ENCODE assay signal across 13 cellular contexts in genomic region chr17:47935961-47936360, GRCh38. TPM values are rescaled to one million over a fixed set of nuclear protein-coding genes. Genes with fewer than 3 reads are reported as not detected.
DNase-seq lines count a peak whose midpoint lies in the region; ATAC-seq, FAIRE-seq and TF ChIP-seq lines count a peak whose summit lies in the region.
"Had no signal": no experiment of that assay in that cellular context is flagged by ENCODE, and none has a peak within 500 bp of the region (broad histone marks: within the 10 kb centered on the region; RNA-seq: fewer than 3 reads in every experiment).

No MANE protein-coding gene starts in this region.

- H3K18ac ChIP-seq in H1 (ENCODE audit: extremely low read depth, low read length) = no peak overlapping the region

- ATAC-seq in PC-3 (peak; percentile 78), omental fat pad (ENCODE audit: low FRiP score) (peak; percentile 54), left ventricle myocardium superior (no peak)
- no peak for ATAC-seq in stimulated activated naive CD8-positive, alpha-beta T cell treated with anti-CD3 and anti-CD28 coated beads, Interleukin-15, amount 100 ng/mL, for 72 hours

- BruUV-seq in PC-3 (replicated peaks; lab: Mats Ljungman, UMichigan) = no TSS peak

- no peak overlapping the region for H3K14ac ChIP-seq in H1 (ENCODE audit: insufficient read length)

- H3K27ac Mint-ChIP-seq in stimulated activated naive CD8-positive, alpha-beta T cell treated with anti-CD3 and anti-CD28 coated beads, Interleukin-15, amount 100 ng/mL, for 72 hours = no peak overlapping the region

- CTCF ChIA-PET in PC-3 (lab: Charles Lee) (no interaction called here), H1 (lab: Charles Lee; ENCODE audit: partially characterized antibody) (interaction anchor here (0.5 to 28.0 kb wide), 7 partner anchors 8 to 292 kb away, joined by 3 to 1010 read pairs (median 3); partner anchors contain the start of genes CDK5RAP3 and PRR15L)

- H3K9me2 ChIP-seq in PC-3 (replicated peaks; ENCODE audit: low read length) = no peaks in the 10 kb centered on the region

- H3K4me3 Mint-ChIP-seq in stimulated activated naive CD8-positive, alpha-beta T cell treated with anti-CD3 and anti-CD28 coated beads, Interleukin-15, amount 100 ng/mL, for 72 hours = no peak overlapping the region

- H3K4me3 ChIP-seq in PC-3 (ENCODE audit: low read length) (no peak overlapping the region), H1 (ENCODE audit: extremely low read depth in 1 of 4, insufficient read depth in 2 of 4, low read depth in 3 of 4, low read length in 4 of 4) (no peak overlapping the region)
- H3K4me3 ChIP-seq: coronary artery had no signal

- H3K36me3 ChIP-seq in PC-3 (ENCODE audit: low read depth, low read length) (no peaks in the 10 kb centered on the region), H1 (ENCODE audit: control insufficient read depth in 2 of 4, insufficient read depth in 4 of 4, low read length in 3 of 4) (no peaks in the 10 kb centered on the region)

- no peak for TF ChIP-seq EP300 in H1 (IDR thresholded peaks at IDR 0.05; ENCODE audit: borderline replicate concordance in 1 of 2, low read depth in 2 of 2, low read length in 2 of 2)

- H2AK5ac ChIP-seq in H1 (ENCODE audit: low read depth, low read length) = no peak overlapping the region

- DNase-seq in ELR (ENCODE audit: low read depth) = peak; percentile 95
- DNase-seq in PC-3 = peak; percentile 89
- DNase-seq in H1 (ENCODE audit: low read depth in 1 of 2, low spot score in 2 of 2) = no peak
- DNase-seq in omental fat pad (ENCODE audit: low spot score) = no peak
- no peak for DNase-seq in left ventricle myocardium superior
- DNase-seq in stimulated activated CD4-positive, alpha-beta T cell treated with anti-CD3 and anti-CD28 coated beads, Interleukin-15, amount 100 ng/mL, for 24 hours = no peak
- no peak for DNase-seq in NCI-H187 treated with DMSO at 0.1 percent for 48 hours (lab: John Stamatoyannopoulos, UW)
- DNase-seq in stimulated activated naive CD8-positive, alpha-beta T cell treated with anti-CD3 and anti-CD28 coated beads, Interleukin-15, amount 100 ng/mL, for 72 hours = no peak
- DNase-seq: activated CD4-positive, alpha-beta T cell treated with anti-CD3 and anti-CD28 coated beads for 48 hours; activated gamma-delta T cell; SHP77; stimulated activated CD8-positive, alpha-beta memory T cell treated with anti-CD3 and anti-CD28 coated beads, Interleukin-4, amount 100 ng/mL, for 48 hours had no signal

- no peak overlapping the region for H2BK120ac ChIP-seq in H1 (replicated peaks; ENCODE audit: low read depth, low read length)

- no peak for TF ChIP-seq POLR2A in H1 (IDR thresholded peaks at IDR 0.05; ENCODE audit: control extremely low read depth in 1 of 2, low read depth in 2 of 2, low read length in 2 of 2)

- H4K8ac ChIP-seq in H1 (ENCODE audit: extremely low read depth, insufficient read depth, low read length) = no peak overlapping the region

- H3K79me2 ChIP-seq in PC-3 (ENCODE audit: low read length) = no peaks in the 10 kb centered on the region
- H3K79me2 ChIP-seq in H1 (ENCODE audit: control insufficient read depth in 1 of 2, insufficient read depth in 2 of 2, low read length in 2 of 2) = no peaks in the 10 kb centered on the region

- no peak overlapping the region for H2BK5ac ChIP-seq in H1 (ENCODE audit: low read depth, low read length)

- peaks cover 3% of the 10 kb centered on the region in 2 donors for H3K9me3 Mint-ChIP-seq in stimulated activated naive CD8-positive, alpha-beta T cell treated with anti-CD3 and anti-CD28 coated beads, Interleukin-15, amount 100 ng/mL, for 72 hours

- no peak overlapping the region for H4K5ac ChIP-seq in H1 (ENCODE audit: insufficient read length, low read depth, low read length)

- H3K9me3 ChIP-seq in PC-3 (ENCODE audit: low read length) (no peaks in the 10 kb centered on the region), H1 (ENCODE audit: insufficient read depth in 2 of 2, low read depth in 1 of 2, low read length in 1 of 2) (no peaks in the 10 kb centered on the region)

- no peak overlapping the region for H4K91ac ChIP-seq in H1 (replicated peaks; ENCODE audit: insufficient read length, low read length)

- no peak overlapping the region for H3K56ac ChIP-seq in H1 (replicated peaks; ENCODE audit: insufficient read length, low read depth, low read length)

- no peak for FAIRE-seq in H1 (lab: Jason Lieb, UNC)

- TF ChIP-seq CTCF in PC-3 (conservative IDR thresholded peaks at IDR 0.05; ENCODE audit: low read depth, low read length) = no peak
- no peak for TF ChIP-seq CTCF in H1 (IDR thresholded peaks at IDR 0.05; ENCODE audit: control extremely low read depth in 1 of 3, insufficient read depth in 1 of 3, low read depth in 1 of 3, low read length in 3 of 3)
- TF ChIP-seq CTCF in omental fat pad (IDR thresholded peaks at IDR 0.05) = no peak

- H3K79me1 ChIP-seq in H1 (ENCODE audit: low read depth, low read length) = no peaks in the 10 kb centered on the region

- no peak overlapping the region for H3K4ac ChIP-seq in H1 (replicated peaks; ENCODE audit: insufficient read length, low read depth, low read length)

- H3K4me2 ChIP-seq in PC-3 (ENCODE audit: low read length) = peak overlapping the region; percentile 20
- H3K4me2 ChIP-seq in H1 (ENCODE audit: insufficient read depth in 1 of 2, low read depth in 2 of 2, low read length in 2 of 2) = no peak overlapping the region

- no peak overlapping the region for H3K27ac ChIP-seq in PC-3 (ENCODE audit: low read length)
- H3K27ac ChIP-seq in H1 (ENCODE audit: low read depth, low read length) = no peak overlapping the region
- H3K27ac ChIP-seq: coronary artery had no signal

- H3K9ac ChIP-seq in PC-3 (ENCODE audit: low read length) = no peak overlapping the region
- H3K9ac ChIP-seq in H1 (replicated peaks in 1 of 4; ENCODE audit: extremely low read depth in 1 of 4, low read depth in 3 of 4, low read length in 3 of 4) = no peak overlapping the region

- no peaks in the 10 kb centered on the region for H3K27me3 ChIP-seq in PC-3 (ENCODE audit: low read length)
- H3K27me3 ChIP-seq in H1 (replicated peaks in 1 of 4; ENCODE audit: control insufficient read depth in 3 of 4, extremely low read depth in 1 of 4, insufficient read depth in 3 of 4, low read length in 3 of 4) = peaks cover 0 to 10% (median 6%) of the 10 kb centered on the region in 4 experiments; a peak in 5 of 7 replicates

- H3F3A ChIP-seq in PC-3 (ENCODE audit: low read length, unreplicated experiment) = no peaks in the 10 kb centered on the region

- peaks cover 28% of the 10 kb centered on the region for H3K4me1 Mint-ChIP-seq in stimulated activated naive CD8-positive, alpha-beta T cell treated with anti-CD3 and anti-CD28 coated beads, Interleukin-15, amount 100 ng/mL, for 72 hours

- H2AFZ ChIP-seq in PC-3 (ENCODE audit: low read length) (0 out of 2 replicates have a peak overlapping the region, but pooled peaks have one; percentile 1), H1 (ENCODE audit: low read length) (no peak overlapping the region)

- no peaks in the 10 kb centered on the region for H4K20me1 ChIP-seq in PC-3 (ENCODE audit: low read length)
- H4K20me1 ChIP-seq in H1 (replicated peaks in 1 of 2; ENCODE audit: control insufficient read depth in 1 of 2, insufficient read depth in 2 of 2, low read length in 2 of 2) = no peaks in the 10 kb centered on the region

- intact Hi-C loops in PC-3 (cut with micrococcal nuclease) (no loop called here), left ventricle myocardium superior (cut with micrococcal nuclease) (no loop called here)

- 91% methylated on average over 5 of the region's 5 CpGs; no CpG with 5 or more reads in 1 of the 2 experiments for WGBS in H1 (ENCODE audit: extremely low coverage in 1 of 2, insufficient coverage in 1 of 2, insufficient read length in 1 of 2, insufficient replicate concordance in 2 of 2, low coverage in 1 of 2, low lambda C conversion rate in 2 of 2, missing lambda C conversion rate in 1 of 2), 2 experiments

- 0 out of 2 replicates have a peak overlapping the region, but pooled peaks have one; percentile 17 for H2BK12ac ChIP-seq in H1 (ENCODE audit: low read depth, low read length)

- peaks cover 29% of the 10 kb centered on the region for H3K4me1 ChIP-seq in PC-3 (ENCODE audit: insufficient read depth, low read length)
- H3K4me1 ChIP-seq in H1 (replicated peaks in 1 of 4; ENCODE audit: control insufficient read depth in 3 of 4, insufficient read depth in 4 of 4, low read length in 3 of 4) = no peaks in the 10 kb centered on the region

- no peak overlapping the region for H2BK15ac ChIP-seq in H1 (ENCODE audit: low read length)

- no peak for TF ChIP-seq RAD21 in H1 (IDR thresholded peaks at IDR 0.05 in 1 of 2, conservative IDR thresholded peaks at IDR 0.05 in 1 of 2; ENCODE audit: low read depth in 2 of 2, low read length in 2 of 2)

- H3K23me2 ChIP-seq in H1 (ENCODE audit: low read depth, low read length) = peaks cover 3% of the 10 kb centered on the region; the same call in 1 of the 2 replicates

- POLR2A ChIA-PET in PC-3 (lab: Charles Lee; ENCODE audit: unreplicated experiment) = no interaction called here
- POLR2A ChIA-PET in H1 (lab: Charles Lee; ENCODE audit: partially characterized antibody) = interaction anchor here (1.8 kb wide), 1 partner anchor 9 kb away, joined by 6 read pairs; no protein-coding TSS in a partner anchor

- H3K23ac ChIP-seq in H1 (ENCODE audit: insufficient read length) = no peak overlapping the region

- no peak overlapping the region for H2BK20ac ChIP-seq in H1 (ENCODE audit: low read length)

- no peaks in the 10 kb centered on the region for H3K27me3 Mint-ChIP-seq in stimulated activated naive CD8-positive, alpha-beta T cell treated with anti-CD3 and anti-CD28 coated beads, Interleukin-15, amount 100 ng/mL, for 72 hours

RNA-seq across cellular contexts. Expression of gene PNPO, which starts 5.4 kb away (rescaled TPM):
- total RNA-seq in PC-3 (2014; rRNA removed) (49.8 and 57.5 TPM in 2 replicates), omental fat pad (10 to 100 TPM; 20.1 to 39.7 (median 30.8) TPM), left ventricle myocardium superior (31.3 TPM)
- total RNA-seq in H1 (2021; fragmentation: NEBNext Ultra II Directional; extraction: Animal tissue kit (Norgen Biotek cat#: 25700)) = 7.0 and 8.8 TPM in 2 replicates
- polyA plus RNA-seq in H1 (2011; rRNA removed) = 7.5 and 8.1 TPM in 2 replicates
- polyA plus RNA-seq in H1 (2011; cell fraction: cytosol; rRNA removed) = 7.3 TPM
- 4.6 TPM for polyA plus RNA-seq in H1 (2011; cell fraction: nucleus; rRNA removed)
- 3.2 to 5.9 TPM (median 5.0 TPM) in 4 replicates for polyA plus RNA-seq in H1 (2012, experiment 1 of 2)
- 4.7 TPM for polyA plus RNA-seq in H1 (2012, experiment 2 of 2)
- 5.1 TPM for polyA plus RNA-seq in H1 (2013, experiment 1 of 2)
- polyA plus RNA-seq in H1 (2013, experiment 2 of 2) = 5.1 TPM
- polyA minus RNA-seq in H1 (2011; rRNA and poly(A)+ RNA removed) = 10.6 and 10.7 TPM in 2 replicates
- 6.8 TPM for polyA minus RNA-seq in H1 (2011; cell fraction: cytosol; rRNA and poly(A)+ RNA removed)
- 5.2 TPM for polyA minus RNA-seq in H1 (2011; cell fraction: nucleus; rRNA and poly(A)+ RNA removed)

RNA-seq across cellular contexts. Expression of gene PRR15L, which starts 21.7 kb away (rescaled TPM):
- total RNA-seq in PC-3 (2014; rRNA removed) (3.8 and 6.0 TPM in 2 replicates), omental fat pad (1 to 10 TPM in 2 of 4 donors, not detected in 2; 2.4 to 6.6 TPM), left ventricle myocardium superior (not detected)
- 0.26 and 0.34 TPM in 2 replicates for total RNA-seq in H1 (2021; fragmentation: NEBNext Ultra II Directional; extraction: Animal tissue kit (Norgen Biotek cat#: 25700))
- polyA plus RNA-seq in H1 (2011; rRNA removed) = 1.1 TPM in 2 replicates
- 1.1 TPM for polyA plus RNA-seq in H1 (2011; cell fraction: cytosol; rRNA removed)
- 0.87 TPM for polyA plus RNA-seq in H1 (2011; cell fraction: nucleus; rRNA removed)
- 0.54 to 0.76 TPM (median 0.64 TPM) in 4 replicates for polyA plus RNA-seq in H1 (2012, experiment 1 of 2)
- 0.70 TPM for polyA plus RNA-seq in H1 (2012, experiment 2 of 2)
- 0.20 TPM for polyA plus RNA-seq in H1 (2013, experiment 1 of 2)
- polyA plus RNA-seq in H1 (2013, experiment 2 of 2) = 0.20 TPM
- 0.51 and 0.98 TPM in 2 replicates for polyA minus RNA-seq in H1 (2011; rRNA and poly(A)+ RNA removed)
- polyA minus RNA-seq in H1 (2011; cell fraction: cytosol; rRNA and poly(A)+ RNA removed) = 0.95 TPM
- polyA minus RNA-seq in H1 (2011; cell fraction: nucleus; rRNA and poly(A)+ RNA removed) = 0.40 TPM

RNA-seq across cellular contexts. Expression of gene CDK5RAP3, which starts 35.0 kb away (rescaled TPM):
- total RNA-seq in PC-3 (2014; rRNA removed) (193 and 209 TPM in 2 replicates), omental fat pad (100 to 1,000 TPM in 2 of 4 donors, 10 to 100 TPM in 2; 72.4 to 156 (median 100) TPM), left ventricle myocardium superior (50.8 TPM)
- 88.2 and 97.6 TPM in 2 replicates for total RNA-seq in H1 (2021; fragmentation: NEBNext Ultra II Directional; extraction: Animal tissue kit (Norgen Biotek cat#: 25700))
- 93.2 and 119 TPM in 2 replicates for polyA plus RNA-seq in H1 (2011; rRNA removed)
- polyA plus RNA-seq in H1 (2011; cell fraction: cytosol; rRNA removed) = 159 TPM
- 845 TPM for polyA plus RNA-seq in H1 (2011; cell fraction: nucleus; rRNA removed)
- 134 to 181 TPM (median 168 TPM) in 4 replicates for polyA plus RNA-seq in H1 (2012, experiment 1 of 2)
- 47.9 TPM for polyA plus RNA-seq in H1 (2012, experiment 2 of 2)
- 99.7 TPM for polyA plus RNA-seq in H1 (2013, experiment 1 of 2)
- polyA plus RNA-seq in H1 (2013, experiment 2 of 2) = 95.7 TPM
- polyA minus RNA-seq in H1 (2011; rRNA and poly(A)+ RNA removed) = 131 and 169 TPM in 2 replicates
- polyA minus RNA-seq in H1 (2011; cell fraction: cytosol; rRNA and poly(A)+ RNA removed) = 41.5 TPM
- polyA minus RNA-seq in H1 (2011; cell fraction: nucleus; rRNA and poly(A)+ RNA removed) = 147 TPM

RNA-seq across cellular contexts. Expression of gene SP2, which starts 39.9 kb away (rescaled TPM):
- total RNA-seq in PC-3 (2014; rRNA removed) (3.9 and 6.5 TPM in 2 replicates), omental fat pad (1 to 10 TPM; 2.9 to 8.5 (median 6.9) TPM), left ventricle myocardium superior (14.1 TPM)
- total RNA-seq in H1 (2021; fragmentation: NEBNext Ultra II Directional; extraction: Animal tissue kit (Norgen Biotek cat#: 25700)) = 11.0 and 13.8 TPM in 2 replicates
- 5.6 and 9.5 TPM in 2 replicates for polyA plus RNA-seq in H1 (2011; rRNA removed)
- polyA plus RNA-seq in H1 (2011; cell fraction: cytosol; rRNA removed) = 3.8 TPM
- polyA plus RNA-seq in H1 (2011; cell fraction: nucleus; rRNA removed) = 9.7 TPM
- polyA plus RNA-seq in H1 (2012, experiment 1 of 2) = 12.1 to 18.6 TPM (median 18.1 TPM) in 4 replicates
- polyA plus RNA-seq in H1 (2012, experiment 2 of 2) = 14.7 TPM
- polyA plus RNA-seq in H1 (2013, experiment 1 of 2) = 18.4 TPM
- 15.6 TPM for polyA plus RNA-seq in H1 (2013, experiment 2 of 2)
- polyA minus RNA-seq in H1 (2011; rRNA and poly(A)+ RNA removed) = 2.4 and 5.9 TPM in 2 replicates
- polyA minus RNA-seq in H1 (2011; cell fraction: cytosol; rRNA and poly(A)+ RNA removed) = 3.9 TPM
- polyA minus RNA-seq in H1 (2011; cell fraction: nucleus; rRNA and poly(A)+ RNA removed) = 5.2 TPM

Comparison
In these comparisons a context has a peak if more than half of its experiments do, and no peak if none do; other contexts are left out.
1. DNase-seq: peak in ELR (single experiment) and PC-3 (single experiment); none in H1 (0 of 2), omental fat pad (single experiment), left ventricle myocardium superior (single experiment), stimulated activated CD4-positive, alpha-beta T cell treated with anti-CD3 and anti-CD28 coated beads, Interleukin-15, amount 100 ng/mL, for 24 hours (single experiment), NCI-H187 treated with DMSO at 0.1 percent for 48 hours (single experiment) and stimulated activated naive CD8-positive, alpha-beta T cell treated with anti-CD3 and anti-CD28 coated beads, Interleukin-15, amount 100 ng/mL, for 72 hours (0 of 2).
2. ATAC-seq: peak in PC-3 (single experiment) and omental fat pad (single experiment); none in left ventricle myocardium superior (single experiment) and stimulated activated naive CD8-positive, alpha-beta T cell treated with anti-CD3 and anti-CD28 coated beads, Interleukin-15, amount 100 ng/mL, for 72 hours (single experiment).